Comparison of ENCODE assay signal across 9 cellular contexts in the genomic region with DNA sequence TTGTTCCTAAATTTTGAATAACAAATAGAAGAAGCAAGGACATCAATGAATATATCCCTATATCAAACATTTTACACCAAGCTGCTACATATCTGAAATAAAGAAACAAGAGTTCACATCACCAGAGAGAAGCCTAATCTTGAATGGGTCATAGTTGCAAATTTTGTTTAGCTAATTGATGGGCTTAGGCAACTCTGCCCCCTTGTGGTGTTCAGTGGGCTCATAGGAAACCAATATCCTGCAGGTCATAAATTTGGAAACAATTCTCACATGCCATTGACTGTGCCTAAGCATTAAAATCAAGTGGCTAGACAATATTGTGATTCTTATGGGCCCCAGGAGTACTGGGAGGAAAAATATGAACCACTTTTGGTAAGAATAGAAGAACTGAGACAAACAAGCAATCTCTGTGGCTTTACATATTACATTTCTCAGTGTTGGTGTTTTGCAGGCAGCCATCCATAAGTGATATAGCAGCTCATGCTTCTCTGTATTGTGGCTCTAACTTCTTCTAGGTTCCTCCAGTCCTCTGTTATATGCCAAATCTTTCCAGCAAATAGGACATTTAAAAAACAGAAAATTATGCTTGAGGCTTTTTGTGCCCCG.
DNase-seq lines count a peak whose midpoint lies in the region; ATAC-seq, FAIRE-seq and TF ChIP-seq lines count a peak whose summit lies in the region.
"Had no signal": no experiment of that assay in that cellular context is flagged by ENCODE, and none has a peak within 500 bp of the region (broad histone marks: within the 10 kb centered on the region; RNA-seq: fewer than 3 reads in every experiment).

No MANE protein-coding gene starts in this region.

- H3K36me3 ChIP-seq in mucosa of descending colon (ENCODE audit: low read depth), result no peaks in the 10 kb centered on the region
- H3K36me3 ChIP-seq: thoracic aorta had no signal

- intact Hi-C loops in mucosa of descending colon (cut with DNase I, micrococcal nuclease), result no loop called here

- peak; percentile 66 for ATAC-seq in HG03521 (IDR thresholded peaks at IDR 0.05; ENCODE audit: unreplicated experiment)
- ATAC-seq in mucosa of descending colon, result peak; percentile 43
- no peak for ATAC-seq in HG03520 (IDR thresholded peaks at IDR 0.05; ENCODE audit: unreplicated experiment)

- H3K9me3 ChIP-seq in mucosa of descending colon, result no peaks in the 10 kb centered on the region
- H3K9me3 ChIP-seq: thoracic aorta had no signal

- TF ChIP-seq CTCF in AG09319 (IDR thresholded peaks at IDR 0.05; ENCODE audit: low read depth, low read length) (peak; percentile 36), mucosa of descending colon (IDR thresholded peaks at IDR 0.05) (peak; percentile 19)

- no peak overlapping the region for H3K4me3 ChIP-seq in mucosa of descending colon
- H3K4me3 ChIP-seq: thoracic aorta had no signal

- no peaks in the 10 kb centered on the region for H3K4me1 ChIP-seq in mucosa of descending colon (ENCODE audit: low read depth)

- peak; percentile 9 for FAIRE-seq in GM12891 (lab: Jason Lieb, UNC)

- TF ChIP-seq POLR2A in GM12891 (IDR thresholded peaks at IDR 0.05; ENCODE audit: low read depth, low read length), result no peak

- DNase-seq in AG09319 (ENCODE audit: extremely low read depth, low read depth), result no peak
- peak; percentile 19 for DNase-seq in GM12891 (ENCODE audit: insufficient read length, low spot score)
- DNase-seq in NCI-H774 (lab: John Stamatoyannopoulos, UW), result peak; percentile 10
- peak; percentile 1 for DNase-seq in cerebellum (ENCODE audit: low spot score)
- DNase-seq in mucosa of descending colon, result peak in 1 of 3 donors; percentile 75
- no peak for DNase-seq in activated CD4-positive, CD25-positive, alpha-beta regulatory T cell treated with anti-CD3 and anti-CD28 coated beads, Interleukin-2, amount 50 U/mL, for 72 hours

TF ChIP-seq in GM12891, 5 proteins besides CTCF, POLR2A, EP300 and RAD21:
- TF ChIP-seq POU2F2 (IDR thresholded peaks at IDR 0.05; ENCODE audit: low read depth, low read length) (no peak), TAF1 (IDR thresholded peaks at IDR 0.05; ENCODE audit: low read depth, low read length) (no peak), SPI1 (IDR thresholded peaks at IDR 0.05; ENCODE audit: low read depth, low read length) (0 out of 2 replicates have a peak, but pooled peaks have one; percentile 18), PAX5 (IDR thresholded peaks at IDR 0.05; ENCODE audit: insufficient read depth, low read length, severe bottlenecking) (no peak), POLR2AphosphoS5 (IDR thresholded peaks at IDR 0.05; ENCODE audit: low read depth, low read length) (no peak)

Comparison
In these comparisons a context has a peak if more than half of its experiments do, and no peak if none do; other contexts are left out.
1. DNase-seq: peak in GM12891 (single experiment), NCI-H774 (single experiment) and cerebellum (single experiment); none in AG09319 (single experiment) and activated CD4-positive, CD25-positive, alpha-beta regulatory T cell treated with anti-CD3 and anti-CD28 coated beads, Interleukin-2, amount 50 U/mL, for 72 hours (single experiment).